Comparison of ENCODE assay signal across 15 cellular contexts in genomic region chr3:99458013-99458412, GRCh38.
DNase-seq lines count a peak whose midpoint lies in the region; ATAC-seq, FAIRE-seq and TF ChIP-seq lines count a peak whose summit lies in the region.
"Had no signal": no experiment of that assay in that cellular context is flagged by ENCODE, and none has a peak within 500 bp of the region (broad histone marks: within the 10 kb centered on the region; RNA-seq: fewer than 3 reads in every experiment).

No MANE protein-coding gene starts in this region.

- H3K79me2 ChIP-seq in GM12878 (ENCODE audit: control insufficient read depth, insufficient read depth, low read length), result no peaks in the 10 kb centered on the region

- H3K36me3 ChIP-seq in GM12878 (ENCODE audit: control insufficient read depth in 2 of 2, insufficient read depth in 2 of 2, low read length in 1 of 2) (no peaks in the 10 kb centered on the region), lower lobe of right lung (no peaks in the 10 kb centered on the region)

- peak; percentile 18; the same call in 1 of the 2 replicates for TF ChIP-seq RAD21 in GM12878 (IDR thresholded peaks at IDR 0.05; ENCODE audit: insufficient read depth, low read depth, low read length)

- BruUV-seq in GM12878 (replicated peaks; lab: Mats Ljungman, UMichigan), result no TSS peak

- no peaks in the 10 kb centered on the region for H4K20me1 ChIP-seq in GM12878 (ENCODE audit: control insufficient read depth, insufficient read depth)

- H3K4me3 ChIP-seq in GM12878 (no peak overlapping the region), lower lobe of right lung (no peak overlapping the region)
- H3K4me3 ChIP-seq: K562 had no signal

- POLR2A ChIA-PET in GM12878 (lab: Charles Lee), result no interaction called here

- intact Hi-C loops in GM12878 (cut with micrococcal nuclease; ENCODE audit: unreplicated experiment) (no loop called here), lower lobe of right lung (cut with DNase I) (no loop called here)

- DNase-seq in GM12878 (ENCODE audit: low read depth, low spot score), result no peak
- DNase-seq in foreskin melanocyte, result no peak
- DNase-seq in NCI-H1436 (lab: John Stamatoyannopoulos, UW), result no peak
- DNase-seq in lower lobe of right lung, result no peak
- DNase-seq: ACHN, DMS79 treated with DMSO at 0.1 percent for 48 hours, NCI-H187, NCI-H2107, NCI-H345, NCI-H524 treated with DMSO at 0.1 percent for 48 hours, T1000 had no signal

- TF ChIP-seq EP300 in GM12878 (IDR thresholded peaks at IDR 0.05; ENCODE audit: borderline replicate concordance in 1 of 2, control insufficient read depth in 1 of 2, low read depth in 2 of 2, low read length in 2 of 2), result no peak

- H2AFZ ChIP-seq in GM12878 (ENCODE audit: control insufficient read depth, low read depth, low read length), result peak overlapping the region; percentile 8

- H3K27ac ChIP-seq in GM12878 (ENCODE audit: control insufficient read depth, insufficient read depth) (no peak overlapping the region), lower lobe of right lung (no peak overlapping the region)

- no peak for TF ChIP-seq POLR2A in GM12878 (IDR thresholded peaks at IDR 0.05; ENCODE audit: low read depth, low read length)

- H3K9me3 ChIP-seq in GM12878 (replicated peaks; ENCODE audit: control insufficient read depth, insufficient read depth, low read length), result no peaks in the 10 kb centered on the region
- no peaks in the 10 kb centered on the region for H3K9me3 ChIP-seq in lower lobe of right lung

- ATAC-seq in GM18868 (IDR thresholded peaks at IDR 0.05; ENCODE audit: unreplicated experiment) (peak; percentile 88), HG02884 (IDR thresholded peaks at IDR 0.05; ENCODE audit: unreplicated experiment) (peak; percentile 65), GM12878 (peak; percentile 41), HG02798 (IDR thresholded peaks at IDR 0.05; ENCODE audit: poor library complexity, unreplicated experiment) (no peak), lower lobe of right lung (no peak)
- ATAC-seq: K562 had no signal

- CTCF ChIA-PET in GM12878 (lab: Yijun Ruan, JAX), result no interaction called here

- TF ChIP-seq CTCF in GM12878 (IDR thresholded peaks at IDR 0.05 in 2 of 3, conservative IDR thresholded peaks at IDR 0.05 in 1 of 3; ENCODE audit: control insufficient read depth in 2 of 3, extremely low read depth in 1 of 3, insufficient read depth in 1 of 3, low read depth in 3 of 3, low read length in 3 of 3), result no peak
- no peak for TF ChIP-seq CTCF in lower lobe of right lung (IDR thresholded peaks at IDR 0.05)

- SMC1A ChIA-PET in GM12878 (lab: Charles Lee; ENCODE audit: uncharacterized antibody, unreplicated experiment), result no interaction called here

- RAD21 ChIA-PET in GM12878 (lab: Charles Lee; ENCODE audit: unreplicated experiment), result no interaction called here

- no peak overlapping the region for H3K9ac ChIP-seq in GM12878 (ENCODE audit: control insufficient read depth, insufficient read depth, low read length)

- in situ Hi-C loops in GM12878 (cut with MboI), result no loop called here

- 12% methylated on average over 3 of the region's 3 CpGs for WGBS in GM12878 (ENCODE audit: insufficient coverage, insufficient replicate concordance, low lambda C conversion rate, missing lambda C conversion rate)

- H3K4me1 ChIP-seq in GM12878 (ENCODE audit: control insufficient read depth, insufficient read depth, low read length) (0 out of 2 replicates have a peak, but pooled peaks cover 3% of the 10 kb centered on the region), lower lobe of right lung (no peaks in the 10 kb centered on the region)

- H3K27me3 ChIP-seq in GM12878 (replicated peaks in 1 of 2; ENCODE audit: control insufficient read depth in 2 of 2, insufficient read depth in 2 of 2, low read length in 1 of 2) (no peaks in the 10 kb centered on the region), lower lobe of right lung (ENCODE audit: low read depth) (no peaks in the 10 kb centered on the region)

- FAIRE-seq in GM12878 (lab: Jason Lieb, UNC), result no peak
- FAIRE-seq: K562 had no signal

- no peak overlapping the region for H3K4me2 ChIP-seq in GM12878 (ENCODE audit: control insufficient read depth, insufficient read depth)

TF ChIP-seq in GM12878, 131 proteins besides CTCF, POLR2A, EP300 and RAD21:
- TF ChIP-seq CBX5 (IDR thresholded peaks at IDR 0.05; ENCODE audit: low read depth) (0 out of 2 replicates have a peak, but pooled peaks have one; percentile 34), ZBED1 (IDR thresholded peaks at IDR 0.05; ENCODE audit: borderline replicate concordance) (no peak), RB1 (IDR thresholded peaks at IDR 0.05; ENCODE audit: borderline replicate concordance) (no peak), IRF4 (IDR thresholded peaks at IDR 0.05; ENCODE audit: low read depth, low read length) (no peak), PAX5 (IDR thresholded peaks at IDR 0.05; ENCODE audit: borderline replicate concordance, low read depth, low read length) (no peak), SUPT20H (IDR thresholded peaks at IDR 0.05; ENCODE audit: borderline replicate concordance, control insufficient read depth, low read depth, low read length) (no peak), SMC3 (IDR thresholded peaks at IDR 0.05; ENCODE audit: borderline replicate concordance, low read length) (0 out of 2 replicates have a peak, but pooled peaks have one; percentile 16), MYB (IDR thresholded peaks at IDR 0.05; ENCODE audit: borderline replicate concordance, low read depth, low read length) (no peak), ZSCAN29 (IDR thresholded peaks at IDR 0.05) (no peak), JUNB (IDR thresholded peaks at IDR 0.05) (0 out of 2 replicates have a peak, but pooled peaks have one; percentile 13), RUNX3 (IDR thresholded peaks at IDR 0.05; ENCODE audit: low read length) (peak; percentile 51), BCL11A (IDR thresholded peaks at IDR 0.05; ENCODE audit: low read depth, low read length) (no peak), NFIC (IDR thresholded peaks at IDR 0.05; ENCODE audit: low read depth, low read length) (peak; percentile 41; the same call in 1 of the 2 replicates)
- TF ChIP-seq, protein P1, sequence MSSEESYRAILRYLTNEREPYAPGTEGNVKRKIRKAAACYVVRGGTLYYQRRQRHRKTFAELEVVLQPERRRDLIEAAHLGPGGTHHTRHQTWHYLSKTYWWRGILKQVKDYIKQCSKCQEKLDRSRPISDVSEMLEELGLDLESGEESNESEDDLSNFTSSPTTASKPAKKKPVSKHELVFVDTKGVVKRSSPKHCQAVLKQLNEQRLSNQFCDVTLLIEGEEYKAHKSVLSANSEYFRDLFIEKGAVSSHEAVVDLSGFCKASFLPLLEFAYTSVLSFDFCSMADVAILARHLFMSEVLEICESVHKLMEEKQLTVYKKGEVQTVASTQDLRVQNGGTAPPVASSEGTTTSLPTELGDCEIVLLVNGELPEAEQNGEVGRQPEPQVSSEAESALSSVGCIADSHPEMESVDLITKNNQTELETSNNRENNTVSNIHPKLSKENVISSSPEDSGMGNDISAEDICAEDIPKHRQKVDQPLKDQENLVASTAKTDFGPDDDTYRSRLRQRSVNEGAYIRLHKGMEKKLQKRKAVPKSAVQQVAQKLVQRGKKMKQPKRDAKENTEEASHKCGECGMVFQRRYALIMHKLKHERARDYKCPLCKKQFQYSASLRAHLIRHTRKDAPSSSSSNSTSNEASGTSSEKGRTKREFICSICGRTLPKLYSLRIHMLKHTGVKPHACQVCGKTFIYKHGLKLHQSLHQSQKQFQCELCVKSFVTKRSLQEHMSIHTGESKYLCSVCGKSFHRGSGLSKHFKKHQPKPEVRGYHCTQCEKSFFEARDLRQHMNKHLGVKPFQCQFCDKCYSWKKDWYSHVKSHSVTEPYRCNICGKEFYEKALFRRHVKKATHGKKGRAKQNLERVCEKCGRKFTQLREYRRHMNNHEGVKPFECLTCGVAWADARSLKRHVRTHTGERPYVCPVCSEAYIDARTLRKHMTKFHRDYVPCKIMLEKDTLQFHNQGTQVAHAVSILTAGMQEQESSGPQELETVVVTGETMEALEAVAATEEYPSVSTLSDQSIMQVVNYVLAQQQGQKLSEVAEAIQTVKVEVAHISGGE (CRISPR knock-in tag; IDR thresholded peaks at IDR 0.05), result no peak
- TF ChIP-seq, protein P2, sequence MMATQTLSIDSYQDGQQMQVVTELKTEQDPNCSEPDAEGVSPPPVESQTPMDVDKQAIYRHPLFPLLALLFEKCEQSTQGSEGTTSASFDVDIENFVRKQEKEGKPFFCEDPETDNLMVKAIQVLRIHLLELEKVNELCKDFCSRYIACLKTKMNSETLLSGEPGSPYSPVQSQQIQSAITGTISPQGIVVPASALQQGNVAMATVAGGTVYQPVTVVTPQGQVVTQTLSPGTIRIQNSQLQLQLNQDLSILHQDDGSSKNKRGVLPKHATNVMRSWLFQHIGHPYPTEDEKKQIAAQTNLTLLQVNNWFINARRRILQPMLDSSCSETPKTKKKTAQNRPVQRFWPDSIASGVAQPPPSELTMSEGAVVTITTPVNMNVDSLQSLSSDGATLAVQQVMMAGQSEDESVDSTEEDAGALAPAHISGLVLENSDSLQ (IDR thresholded peaks at IDR 0.05), result no peak

Comparison
In these comparisons a context has a peak if more than half of its experiments do, and no peak if none do; other contexts are left out.
1. ATAC-seq: peak in GM18868 (single experiment), HG02884 (single experiment) and GM12878 (single experiment); none in HG02798 (single experiment) and lower lobe of right lung (0 of 2).